In the genomic region with DNA sequence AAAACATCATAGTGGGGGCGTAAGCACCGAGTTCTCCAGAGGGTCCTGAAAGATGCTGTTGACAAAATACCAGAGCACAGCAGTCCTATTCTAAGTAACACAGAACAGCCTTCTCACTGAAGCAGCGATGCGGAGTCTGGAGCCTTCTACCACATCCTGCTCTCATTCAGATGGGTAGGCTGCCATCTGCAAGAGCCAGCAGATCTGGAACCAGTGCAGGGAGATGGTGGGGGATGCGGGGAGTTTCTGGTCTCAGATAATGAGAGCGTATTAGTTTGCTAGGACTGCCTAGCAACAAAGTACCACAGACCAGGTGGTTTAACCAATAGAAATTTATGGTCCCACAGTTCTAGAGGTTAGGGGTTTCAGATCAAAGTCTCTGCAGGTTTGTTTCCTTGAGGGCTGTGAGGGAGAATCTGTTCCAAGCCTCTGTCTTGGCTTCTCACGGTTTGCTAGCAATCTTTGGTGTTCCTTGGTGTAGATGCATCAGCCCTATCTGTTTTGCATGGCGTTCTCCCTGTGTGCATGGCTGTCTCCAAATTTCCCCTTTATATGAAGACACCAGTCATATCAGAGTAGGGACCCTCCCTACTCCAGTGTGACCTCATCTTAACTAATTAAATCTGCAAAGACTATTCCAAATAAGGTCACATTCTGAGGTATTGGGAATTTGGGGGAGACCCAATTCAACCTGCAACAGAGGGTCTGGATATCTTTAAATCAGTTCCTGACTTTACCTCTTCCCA, we compare ENCODE assay signal across 1 cellular context.
TF ChIP-seq lines count a peak whose summit lies in the region.

No MANE protein-coding gene starts in this region.

TF ChIP-seq in GM12878, 131 proteins besides CTCF, POLR2A, EP300 and RAD21 (continued from another document):
- TF ChIP-seq, protein P1, sequence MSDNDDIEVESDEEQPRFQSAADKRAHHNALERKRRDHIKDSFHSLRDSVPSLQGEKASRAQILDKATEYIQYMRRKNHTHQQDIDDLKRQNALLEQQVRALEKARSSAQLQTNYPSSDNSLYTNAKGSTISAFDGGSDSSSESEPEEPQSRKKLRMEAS (IDR thresholded peaks at IDR 0.05; ENCODE audit: low read depth, low read length): no peak
- TF ChIP-seq ZNF217 (IDR thresholded peaks at IDR 0.05) (no peak), PAX5 (IDR thresholded peaks at IDR 0.05; ENCODE audit: borderline replicate concordance, low read depth, low read length) (peak; percentile 43; the same call in 1 of the 2 replicates), CEBPB (IDR thresholded peaks at IDR 0.05; ENCODE audit: borderline replicate concordance in 1 of 2, low read depth in 2 of 2, low read length in 2 of 2) (no peak), NR2C2 (IDR thresholded peaks at IDR 0.05; ENCODE audit: borderline replicate concordance, control insufficient read depth, insufficient read length, low read depth) (no peak), ATF7 (IDR thresholded peaks at IDR 0.05; ENCODE audit: low read depth) (no peak), SUZ12 (IDR thresholded peaks at IDR 0.05; ENCODE audit: unreplicated experiment) (no peak), MEF2A (IDR thresholded peaks at IDR 0.05; ENCODE audit: insufficient read depth, low read depth, low read length) (peak; percentile 58; the same call in 1 of the 2 replicates), CBX5 (IDR thresholded peaks at IDR 0.05; ENCODE audit: low read depth) (no peak), SREBF2 (IDR thresholded peaks at IDR 0.05; ENCODE audit: low read length) (no peak), ZNF622 (IDR thresholded peaks at IDR 0.05) (no peak), NR2C1 (IDR thresholded peaks at IDR 0.05) (no peak), RUNX3 (IDR thresholded peaks at IDR 0.05; ENCODE audit: low read length) (peak; percentile 58; the same call in 1 of the 2 replicates), ZSCAN29 (IDR thresholded peaks at IDR 0.05) (no peak), CHD1 (IDR thresholded peaks at IDR 0.05; ENCODE audit: low read depth, low read length) (no peak)
- TF ChIP-seq, protein P2, sequence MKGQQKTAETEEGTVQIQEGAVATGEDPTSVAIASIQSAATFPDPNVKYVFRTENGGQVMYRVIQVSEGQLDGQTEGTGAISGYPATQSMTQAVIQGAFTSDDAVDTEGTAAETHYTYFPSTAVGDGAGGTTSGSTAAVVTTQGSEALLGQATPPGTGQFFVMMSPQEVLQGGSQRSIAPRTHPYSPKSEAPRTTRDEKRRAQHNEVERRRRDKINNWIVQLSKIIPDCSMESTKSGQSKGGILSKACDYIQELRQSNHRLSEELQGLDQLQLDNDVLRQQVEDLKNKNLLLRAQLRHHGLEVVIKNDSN (IDR thresholded peaks at IDR 0.05; ENCODE audit: borderline replicate concordance, extremely low read length, insufficient read depth, low read depth, low read length): no peak
